8 cellular contexts compared by ENCODE assay signal in the genomic region with DNA sequence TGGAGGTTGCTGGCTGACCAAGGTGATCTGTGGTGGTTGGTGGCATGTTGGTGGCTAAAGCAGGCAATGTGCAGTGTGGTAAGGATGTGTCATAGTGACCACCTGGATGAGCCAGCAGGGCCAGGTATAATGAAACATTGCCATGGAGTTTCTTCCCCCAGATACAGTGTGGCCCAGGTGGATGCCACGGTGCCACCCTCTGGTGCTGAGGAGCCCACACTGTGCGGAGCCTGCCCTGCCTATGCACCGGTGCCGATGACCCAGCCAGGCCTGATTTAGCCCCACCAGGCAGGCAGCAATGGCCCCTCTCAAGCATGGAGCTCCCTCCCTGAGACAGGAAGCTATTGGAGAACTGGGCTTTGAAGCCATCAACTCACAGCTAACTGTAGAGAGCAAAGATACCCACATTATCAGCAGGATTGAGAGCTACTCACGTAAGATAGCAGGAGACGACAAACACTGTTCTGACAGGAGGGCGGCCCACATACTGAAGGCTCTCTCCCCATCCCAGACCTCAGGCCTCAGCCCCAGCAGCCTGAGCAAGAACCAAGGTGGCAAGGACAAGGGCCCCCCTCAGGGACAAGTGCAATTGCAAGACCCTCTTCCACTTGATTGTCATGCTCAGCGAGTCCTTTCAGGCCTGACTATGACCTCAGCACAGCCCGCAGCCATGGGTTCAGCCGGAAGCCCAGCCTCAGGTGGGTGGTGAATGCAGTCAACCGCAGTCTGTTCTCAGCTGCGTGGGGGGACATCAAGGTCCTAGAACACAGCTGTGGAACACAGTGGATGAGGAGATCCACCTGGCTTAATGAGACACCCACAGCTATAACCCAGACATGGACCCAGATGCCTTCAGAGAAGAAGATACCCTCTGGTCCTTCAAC.
DNase-seq lines count a peak whose midpoint lies in the region; ATAC-seq lines count a peak whose summit lies in the region.

No MANE protein-coding gene starts in this region.

- H3K4me3 ChIP-seq in right cardiac atrium (ENCODE audit: low read length): no peak overlapping the region

- DNase-seq in activated CD8-positive, alpha-beta memory T cell treated with anti-CD3 and anti-CD28 coated beads for 48 hours (ENCODE audit: low read depth in 2 of 3, low spot score in 2 of 3): peak; percentile 49 to 56 (median 54)
- peak; percentile 66 to 72 for DNase-seq in stimulated activated CD4-positive, alpha-beta T cell treated with anti-CD3 and anti-CD28 coated beads, Interleukin-2, amount 100 ng/mL, for 24 hours
- DNase-seq in sciatic nerve (ENCODE audit: low spot score): no peak
- DNase-seq in NCI-H226: no peak
- no peak for DNase-seq in NCI-H748 (lab: John Stamatoyannopoulos, UW; ENCODE audit: unreplicated experiment)
- no peak for DNase-seq in right cardiac atrium

- intact Hi-C loops in sciatic nerve (cut with DNase I) (no loop called here), right cardiac atrium (cut with DNase I) (no loop called here)

- H3K9me3 ChIP-seq in right cardiac atrium (ENCODE audit: control insufficient read depth, low read length): no peaks in the 10 kb centered on the region

- no peak overlapping the region for H3K27ac ChIP-seq in right cardiac atrium (ENCODE audit: low read length)

- no peaks in the 10 kb centered on the region for H3K4me1 ChIP-seq in right cardiac atrium (ENCODE audit: control insufficient read depth, insufficient read depth, low read length)

- ATAC-seq in GM19035 (IDR thresholded peaks at IDR 0.05; ENCODE audit: unreplicated experiment) (peak; percentile 88), HG03108 (IDR thresholded peaks at IDR 0.05; ENCODE audit: unreplicated experiment) (peak; percentile 81), sciatic nerve (no peak), right cardiac atrium (no peak)

- H3K27me3 ChIP-seq in right cardiac atrium (ENCODE audit: control insufficient read depth, insufficient read depth): no peaks in the 10 kb centered on the region

- WGBS in right cardiac atrium: 87% methylated on average over 12 of the region's 12 CpGs

Comparison
In these comparisons a context has a peak if more than half of its experiments do, and no peak if none do; other contexts are left out.
1. ATAC-seq: peak in GM19035 (single experiment) and HG03108 (single experiment); none in sciatic nerve (single experiment) and right cardiac atrium (0 of 2).
2. DNase-seq: peak in activated CD8-positive, alpha-beta memory T cell treated with anti-CD3 and anti-CD28 coated beads for 48 hours (3 of 3) and stimulated activated CD4-positive, alpha-beta T cell treated with anti-CD3 and anti-CD28 coated beads, Interleukin-2, amount 100 ng/mL, for 24 hours (2 of 2); none in sciatic nerve (single experiment), NCI-H226 (single experiment), NCI-H748 (single experiment) and right cardiac atrium (0 of 3).